ENCODE assay signal across 31 cellular contexts in genomic region chr1:12109901-12110300, GRCh38. TPM values are rescaled to one million over a fixed set of nuclear protein-coding genes. Genes with fewer than 3 reads are reported as not detected.
"Had no signal": no experiment of that assay in that cellular context is flagged by ENCODE, and none has a peak within 500 bp of the region (broad histone marks: within the 10 kb centered on the region; RNA-seq: fewer than 3 reads in every experiment).

No MANE protein-coding gene starts in this region.

- H3K27ac ChIP-seq: brain microvascular endothelial cell, coronary artery, dorsolateral prefrontal cortex, esophagus muscularis mucosa, foreskin keratinocyte, gastrocnemius medialis had no signal

- H3K9me3 ChIP-seq: esophagus muscularis mucosa, gastrocnemius medialis had no signal

- DNase-seq: activated CD4-positive, alpha-beta memory T cell treated with anti-CD3 and anti-CD28 coated beads for 36 hours; activated CD4-positive, alpha-beta T cell treated with anti-CD3 and anti-CD28 coated beads for 36 hours; activated CD4-positive, alpha-beta T cell treated with anti-CD3 and anti-CD28 coated beads, Interleukin-2, amount 10 ng/mL, durations not matched to agents 24 days and 14 days; activated CD4-positive, CD25-positive, alpha-beta regulatory T cell; activated CD4-positive, CD25-positive, alpha-beta regulatory T cell treated with anti-CD3 and anti-CD28 coated beads, Interleukin-2, amount 50 U/mL, for 72 hours; activated CD8-positive, alpha-beta memory T cell treated with anti-CD3 and anti-CD28 coated beads, Interleukin-2, amount 10 ng/mL, durations not matched to agents 7 days and 5 days; activated CD8-positive, alpha-beta memory T cell treated with anti-CD3 and anti-CD28 coated beads, Interleukin-2, amount 50 U/mL, for 4 hours; activated CD8-positive, alpha-beta T cell treated with anti-CD3 and anti-CD28 coated beads, Interleukin-2, amount 10 ng/mL, durations not matched to agents 7 days and 5 days; activated gamma-delta T cell; activated naive CD4-positive, alpha-beta T cell; activated naive CD4-positive, alpha-beta T cell treated with anti-CD3 and anti-CD28 coated beads, Interleukin-2, amount 10 ng/mL, durations not matched to agents 7 days and 5 days; activated T-cell treated with anti-CD3 and anti-CD28 coated beads for 4 hours; activated T-cell treated with anti-CD3 and anti-CD28 coated beads, Interleukin-2, amount 50 U/mL, for 24 hours; activated T-cell treated with anti-CD3 and anti-CD28 coated beads, Interleukin-2, amount 50 U/mL, for 72 hours; amniotic stem cell; anterior cingulate cortex; brain microvascular endothelial cell; dorsolateral prefrontal cortex; effector memory CD4-positive, alpha-beta T cell; endodermal cell; erythroblast; foreskin keratinocyte; gastrocnemius medialis; glutamatergic neuron; T-helper 2 cell had no signal

- H3K4me1 ChIP-seq: esophagus muscularis mucosa, foreskin keratinocyte, gastrocnemius medialis had no signal

- ATAC-seq: activated CD4-positive, alpha-beta T cell treated with anti-CD3 and anti-CD28 coated beads for 36 hours; activated CD8-positive, alpha-beta memory T cell treated with anti-CD3 and anti-CD28 coated beads, Interleukin-2, amount 10 ng/mL, durations not matched to agents 7 days and 5 days; activated CD8-positive, alpha-beta T cell treated with anti-CD3 and anti-CD28 coated beads, Interleukin-2, amount 10 ng/mL, durations not matched to agents 7 days and 5 days; activated T-cell treated with anti-CD3 and anti-CD28 coated beads, Interleukin-2, amount 50 U/mL, for 72 hours; foreskin keratinocyte; gastrocnemius medialis had no signal

- H3K27ac Mint-ChIP-seq: activated CD4-positive, alpha-beta memory T cell treated with anti-CD3 and anti-CD28 coated beads for 36 hours; activated CD4-positive, alpha-beta T cell treated with anti-CD3 and anti-CD28 coated beads for 36 hours; activated CD4-positive, alpha-beta T cell treated with anti-CD3 and anti-CD28 coated beads, Interleukin-2, amount 10 ng/mL, durations not matched to agents 24 days and 14 days; activated CD8-positive, alpha-beta memory T cell treated with anti-CD3 and anti-CD28 coated beads, Interleukin-2, amount 10 ng/mL, durations not matched to agents 7 days and 5 days; activated CD8-positive, alpha-beta T cell treated with anti-CD3 and anti-CD28 coated beads, Interleukin-2, amount 10 ng/mL, durations not matched to agents 7 days and 5 days; activated naive CD4-positive, alpha-beta T cell treated with anti-CD3 and anti-CD28 coated beads, Interleukin-2, amount 10 ng/mL, durations not matched to agents 7 days and 5 days; activated naive CD8-positive, alpha-beta T cell; activated T-cell treated with anti-CD3 and anti-CD28 coated beads, Interleukin-2, amount 50 U/mL, for 24 hours; activated T-cell treated with anti-CD3 and anti-CD28 coated beads, Interleukin-2, amount 50 U/mL, for 72 hours; dendritic cell treated with granulocyte-macrophage colony-stimulating factor and Interleukin-4, amounts not matched to agents 40 ng/mL and 50 ng/mL, for 4 days; endodermal cell had no signal

- H3K4me3 ChIP-seq: coronary artery, dorsolateral prefrontal cortex, esophagus muscularis mucosa, gastrocnemius medialis had no signal

- H3K36me3 Mint-ChIP-seq: activated naive CD4-positive, alpha-beta T cell treated with anti-CD3 and anti-CD28 coated beads, Interleukin-2, amount 10 ng/mL, durations not matched to agents 7 days and 5 days; activated naive CD8-positive, alpha-beta T cell had no signal

- H3K4me3 Mint-ChIP-seq: activated CD4-positive, alpha-beta memory T cell treated with anti-CD3 and anti-CD28 coated beads for 36 hours; activated CD4-positive, alpha-beta T cell treated with anti-CD3 and anti-CD28 coated beads for 36 hours; activated CD4-positive, alpha-beta T cell treated with anti-CD3 and anti-CD28 coated beads, Interleukin-2, amount 10 ng/mL, durations not matched to agents 24 days and 14 days; activated CD8-positive, alpha-beta memory T cell treated with anti-CD3 and anti-CD28 coated beads, Interleukin-2, amount 10 ng/mL, durations not matched to agents 7 days and 5 days; activated CD8-positive, alpha-beta T cell treated with anti-CD3 and anti-CD28 coated beads, Interleukin-2, amount 10 ng/mL, durations not matched to agents 7 days and 5 days; activated naive CD4-positive, alpha-beta T cell treated with anti-CD3 and anti-CD28 coated beads, Interleukin-2, amount 10 ng/mL, durations not matched to agents 7 days and 5 days; activated naive CD8-positive, alpha-beta T cell; activated T-cell treated with anti-CD3 and anti-CD28 coated beads, Interleukin-2, amount 50 U/mL, for 24 hours; activated T-cell treated with anti-CD3 and anti-CD28 coated beads, Interleukin-2, amount 50 U/mL, for 72 hours; central memory CD8-positive, alpha-beta T cell; dendritic cell treated with granulocyte-macrophage colony-stimulating factor and Interleukin-4, amounts not matched to agents 40 ng/mL and 50 ng/mL, for 4 days; endodermal cell had no signal

- H3K27me3 Mint-ChIP-seq: activated CD4-positive, alpha-beta memory T cell treated with anti-CD3 and anti-CD28 coated beads for 36 hours; activated CD4-positive, alpha-beta T cell treated with anti-CD3 and anti-CD28 coated beads for 36 hours; activated CD4-positive, alpha-beta T cell treated with anti-CD3 and anti-CD28 coated beads, Interleukin-2, amount 10 ng/mL, durations not matched to agents 24 days and 14 days; activated CD8-positive, alpha-beta memory T cell treated with anti-CD3 and anti-CD28 coated beads, Interleukin-2, amount 10 ng/mL, durations not matched to agents 7 days and 5 days; activated naive CD8-positive, alpha-beta T cell; activated T-cell treated with anti-CD3 and anti-CD28 coated beads, Interleukin-2, amount 50 U/mL, for 24 hours; central memory CD8-positive, alpha-beta T cell had no signal

- H3K9me3 Mint-ChIP-seq: activated CD4-positive, alpha-beta memory T cell treated with anti-CD3 and anti-CD28 coated beads for 36 hours; activated CD4-positive, alpha-beta T cell treated with anti-CD3 and anti-CD28 coated beads, Interleukin-2, amount 10 ng/mL, durations not matched to agents 24 days and 14 days; activated naive CD4-positive, alpha-beta T cell treated with anti-CD3 and anti-CD28 coated beads, Interleukin-2, amount 10 ng/mL, durations not matched to agents 7 days and 5 days; activated T-cell treated with anti-CD3 and anti-CD28 coated beads, Interleukin-2, amount 50 U/mL, for 24 hours; activated T-cell treated with anti-CD3 and anti-CD28 coated beads, Interleukin-2, amount 50 U/mL, for 72 hours; central memory CD8-positive, alpha-beta T cell; dendritic cell treated with granulocyte-macrophage colony-stimulating factor and Interleukin-4, amounts not matched to agents 40 ng/mL and 50 ng/mL, for 4 days; endodermal cell had no signal

- H3K36me3 ChIP-seq: brain microvascular endothelial cell, esophagus muscularis mucosa, gastrocnemius medialis had no signal

RNA-seq across cellular contexts. Expression of gene TNFRSF8, which starts 46.8 kb away (rescaled TPM):
- total RNA-seq: bronchial epithelial cell had no signal
